Comparison of ENCODE assay signal across 8 cellular contexts in genomic region chr3:38117748-38118420, GRCh38. TPM values are rescaled to one million over a fixed set of nuclear protein-coding genes. Genes with fewer than 3 reads are reported as not detected.
A peak's percentile ranks its signal among the peaks of the same experiment; 100 is the strongest.
DNase-seq lines count a peak whose midpoint lies in the region; ATAC-seq and TF ChIP-seq lines count a peak whose summit lies in the region.

No MANE protein-coding gene starts in this region.

- DNase-seq in AG09309 (ENCODE audit: low read depth) (no peak), PC-9 (peak in 1 of 2 experiments; percentile 56), activated T-helper 1 cell treated with Interleukin-2 at 50 U/mL for 16 hours (ENCODE audit: low read depth) (peak; percentile 39), foreskin keratinocyte (peak in 1 of 2 donors; percentile 52), pons (ENCODE audit: low spot score) (peak; percentile 40), vagina (ENCODE audit: extremely low spot score in 2 of 2) (no peak)

- TF ChIP-seq CTCF in AG09309 (IDR thresholded peaks at IDR 0.05; ENCODE audit: control insufficient read depth, insufficient read depth, low read depth, low read length, missing control alignments) (peak; percentile 87), PC-9 (conservative IDR thresholded peaks at IDR 0.05) (peak; percentile 67), foreskin keratinocyte (conservative IDR thresholded peaks at IDR 0.05) (peak; percentile 93), vagina (IDR thresholded peaks at IDR 0.05) (peak; percentile 23 to 63 (median 44))

- CTCF ChIA-PET in PC-9 (lab: Charles Lee), result interaction anchor here (1.5 kb wide), 1 partner anchor 117 kb away, joined by 7 read pairs; no protein-coding TSS in a partner anchor

- H3K4me3 ChIP-seq in AG09309 (ENCODE audit: control insufficient read depth, low read depth, low read length) (no peak overlapping the region), PC-9 (no peak overlapping the region), vagina (no peak overlapping the region)

- ATAC-seq in GM18517 (IDR thresholded peaks at IDR 0.05; ENCODE audit: unreplicated experiment) (peak; percentile 79), HG03045 (IDR thresholded peaks at IDR 0.05; ENCODE audit: unreplicated experiment) (peak; percentile 78), foreskin keratinocyte (peak; percentile 86)

- H3K4me2 ChIP-seq in PC-9, result no peak overlapping the region

- H3K79me2 ChIP-seq in PC-9 (ENCODE audit: low read depth), result no peaks in the 10 kb centered on the region

- H4K20me1 ChIP-seq in PC-9 (ENCODE audit: insufficient read depth), result no peaks in the 10 kb centered on the region

- H3K9me3 ChIP-seq in PC-9 (ENCODE audit: insufficient read depth, low read depth) (no peaks in the 10 kb centered on the region), vagina (no peaks in the 10 kb centered on the region)

- intact Hi-C loops in PC-9 (cut with micrococcal nuclease; ENCODE audit: unreplicated experiment), result loop anchor here (1.0 to 5.0 kb wide), 4 partner anchors 113 to 361 kb away; partner anchors contain the start of gene XYLB
- intact Hi-C loops in vagina (cut with DNase I), result no loop called here

- no peaks in the 10 kb centered on the region for H3K4me1 ChIP-seq in PC-9 (replicated peaks; ENCODE audit: insufficient read depth)
- H3K4me1 ChIP-seq in foreskin keratinocyte, result no peaks in the 10 kb centered on the region
- H3K4me1 ChIP-seq in vagina, result no peaks in the 10 kb centered on the region

- no TSS peak for BruUV-seq in PC-9 (replicated peaks; lab: Mats Ljungman, UMichigan)

- TF ChIP-seq POLR2A in vagina (IDR thresholded peaks at IDR 0.05), result no peak

- POLR2A ChIA-PET in PC-9 (lab: Charles Lee; ENCODE audit: unreplicated experiment), result interaction anchor here (0.6 kb wide), 1 partner anchor 343 kb away, joined by 4 read pairs; no protein-coding TSS in a partner anchor

- H3K27me3 ChIP-seq in PC-9 (ENCODE audit: insufficient read depth, low read depth) (no peaks in the 10 kb centered on the region), foreskin keratinocyte (peaks cover 4% of the 10 kb centered on the region), vagina (no peaks in the 10 kb centered on the region)

- H3K36me3 ChIP-seq in PC-9 (ENCODE audit: low read depth) (no peaks in the 10 kb centered on the region), vagina (peaks cover 0 to 24% of the 10 kb centered on the region in 2 donors)

- H3K9me2 ChIP-seq in PC-9 (ENCODE audit: insufficient read depth), result no peaks in the 10 kb centered on the region

- H2AFZ ChIP-seq in PC-9, result no peak overlapping the region

- H3F3A ChIP-seq in PC-9 (ENCODE audit: insufficient read depth, low read depth), result no peaks in the 10 kb centered on the region

- H3K27ac ChIP-seq in PC-9, result no peak overlapping the region
- no peak overlapping the region for H3K27ac ChIP-seq in foreskin keratinocyte
- H3K27ac ChIP-seq in vagina, result no peak overlapping the region

RNA-seq across cellular contexts. Expression of gene ACAA1, which starts 19.0 kb away (rescaled TPM):
- total RNA-seq in PC-9 (2021) (58.9 and 65.8 TPM in 2 replicates), foreskin keratinocyte (45.3 and 52.9 TPM in 2 replicates), vagina (53.0 TPM)
- polyA plus RNA-seq in foreskin keratinocyte, result 70.7 and 75.5 TPM in 2 replicates

RNA-seq across cellular contexts. Expression of gene MYD88, which starts 20.6 kb away (rescaled TPM):
- total RNA-seq in PC-9 (2021) (25.0 and 27.4 TPM in 2 replicates), foreskin keratinocyte (20.1 and 22.7 TPM in 2 replicates), vagina (45.9 TPM)
- polyA plus RNA-seq in foreskin keratinocyte, result 39.4 and 39.5 TPM in 2 replicates

RNA-seq across cellular contexts. Expression of gene OXSR1, which starts 47.5 kb away (rescaled TPM):
- total RNA-seq in PC-9 (2021), result 50.2 and 54.3 TPM in 2 replicates
- total RNA-seq in foreskin keratinocyte, result 64.4 and 64.7 TPM in 2 replicates
- polyA plus RNA-seq in foreskin keratinocyte, result 21.8 and 24.8 TPM in 2 replicates
- total RNA-seq in vagina, result 22.8 TPM

Comparison
In these comparisons a context has a peak if more than half of its experiments do, and no peak if none do; other contexts are left out.
1. DNase-seq: peak in activated T-helper 1 cell treated with Interleukin-2 at 50 U/mL for 16 hours (single experiment) and pons (single experiment); none in AG09309 (single experiment) and vagina (0 of 2).
2. Peak in every context shown above with its lines, with median percentiles within 50 percentile points of each other: CTCF ChIP-seq and ATAC-seq.